ENCODE assay signal across 20 cellular contexts in genomic region chr20:24808616-24809015, GRCh38.
DNase-seq lines count a peak whose midpoint lies in the region; ATAC-seq and TF ChIP-seq lines count a peak whose summit lies in the region.
"Had no signal": no experiment of that assay in that cellular context is flagged by ENCODE, and none has a peak within 500 bp of the region (broad histone marks: within the 10 kb centered on the region; RNA-seq: fewer than 3 reads in every experiment).

No MANE protein-coding gene starts in this region.

- peak overlapping the region; percentile 48 to 85 for H3K27ac Mint-ChIP-seq in stimulated activated naive CD8-positive, alpha-beta T cell treated with anti-CD3 and anti-CD28 coated beads, Interleukin-15, amount 100 ng/mL, for 72 hours
- 0 out of 2 replicates have a peak overlapping the region, but pooled peaks have one; percentile 46 for H3K27ac Mint-ChIP-seq in WTC11
- H3K27ac Mint-ChIP-seq in natural killer cell = peak overlapping the region in 1 of 2 donors; percentile 75

- no peaks in the 10 kb centered on the region for H3K27me3 Mint-ChIP-seq in stimulated activated naive CD8-positive, alpha-beta T cell treated with anti-CD3 and anti-CD28 coated beads, Interleukin-15, amount 100 ng/mL, for 72 hours
- H3K27me3 Mint-ChIP-seq in WTC11 (ENCODE audit: low read depth) = no peaks in the 10 kb centered on the region
- H3K27me3 Mint-ChIP-seq in natural killer cell (ENCODE audit: low read depth in 2 of 2) = no peaks in the 10 kb centered on the region

- CTCF ChIA-PET in WTC11 (lab: Charles Lee) = no interaction called here

- POLR2A ChIA-PET in WTC11 (lab: Charles Lee) = no interaction called here

- H3K4me3 ChIP-seq in coronary artery = no peak overlapping the region

- H3K36me3 Mint-ChIP-seq in WTC11 = no peaks in the 10 kb centered on the region
- no peaks in the 10 kb centered on the region for H3K36me3 Mint-ChIP-seq in natural killer cell
- H3K36me3 Mint-ChIP-seq: CD14-positive monocyte had no signal

- H3K4me3 Mint-ChIP-seq in stimulated activated naive CD8-positive, alpha-beta T cell treated with anti-CD3 and anti-CD28 coated beads, Interleukin-15, amount 100 ng/mL, for 72 hours = peak overlapping the region in 1 of 2 donors; percentile 7
- no peak overlapping the region for H3K4me3 Mint-ChIP-seq in WTC11
- no peak overlapping the region for H3K4me3 Mint-ChIP-seq in natural killer cell
- H3K4me3 Mint-ChIP-seq: CD14-positive monocyte had no signal

- no peaks in the 10 kb centered on the region for H3K9me3 Mint-ChIP-seq in stimulated activated naive CD8-positive, alpha-beta T cell treated with anti-CD3 and anti-CD28 coated beads, Interleukin-15, amount 100 ng/mL, for 72 hours
- H3K9me3 Mint-ChIP-seq in WTC11 = peaks cover 3% of the 10 kb centered on the region; the same call in 1 of the 2 replicates
- H3K9me3 Mint-ChIP-seq in natural killer cell = no peaks in the 10 kb centered on the region

- no peak for ATAC-seq in stimulated activated naive CD8-positive, alpha-beta T cell treated with anti-CD3 and anti-CD28 coated beads, Interleukin-15, amount 100 ng/mL, for 72 hours
- no peak for ATAC-seq in stimulated activated naive CD8-positive, alpha-beta T cell treated with anti-CD3 and anti-CD28 coated beads, Interleukin-15, Interleukin-2, amounts not matched to agents 100 U/mL and 50 U/mL, for 24 hours
- ATAC-seq in WTC11 (no peak), natural killer cell (peak; percentile 43 to 79 (median 55)), HG03039 (IDR thresholded peaks at IDR 0.05; ENCODE audit: unreplicated experiment) (no peak)
- ATAC-seq: HCT116, PC-3 had no signal

- no peak for TF ChIP-seq CTCF in WTC11 (IDR thresholded peaks at IDR 0.05)
- no peak for TF ChIP-seq CTCF in natural killer cell (IDR thresholded peaks at IDR 0.05)
- TF ChIP-seq CTCF in coronary artery (IDR thresholded peaks at IDR 0.05) = no peak

- no peak for DNase-seq in stimulated activated naive CD8-positive, alpha-beta T cell treated with anti-CD3 and anti-CD28 coated beads, Interleukin-15, amount 100 ng/mL, for 72 hours
- no peak for DNase-seq in stimulated activated naive CD8-positive, alpha-beta T cell treated with anti-CD3 and anti-CD28 coated beads, Interleukin-15, Interleukin-2, amounts not matched to agents 100 U/mL and 50 U/mL, for 24 hours
- DNase-seq in WTC11 (ENCODE audit: low spot score) (no peak), natural killer cell (no peak), AG08396 (ENCODE audit: low spot score) (no peak), CD1c-positive myeloid dendritic cell (ENCODE audit: extremely low spot score) (no peak), coronary artery (ENCODE audit: low spot score) (no peak)
- DNase-seq: Caco-2, GF-D8, GOT3, NCI-H1417, NCI-H187 treated with DMSO at 0.1 percent for 48 hours, NCI-H226, NCI-H524, PC-3 had no signal

- H3K27ac ChIP-seq in coronary artery = no peak overlapping the region
- H3K27ac ChIP-seq: KMS-11, RWPE1 had no signal

- intact Hi-C loops in natural killer cell (cut with micrococcal nuclease) = no loop called here

- peaks cover 9% of the 10 kb centered on the region for H3K4me1 Mint-ChIP-seq in stimulated activated naive CD8-positive, alpha-beta T cell treated with anti-CD3 and anti-CD28 coated beads, Interleukin-15, amount 100 ng/mL, for 72 hours
- H3K4me1 Mint-ChIP-seq in WTC11 (no peaks in the 10 kb centered on the region), natural killer cell (peaks cover 9 to 12% of the 10 kb centered on the region in 2 donors)
- H3K4me1 Mint-ChIP-seq: CD14-positive monocyte had no signal

TF ChIP-seq in WTC11, 78 proteins besides CTCF, POLR2A, EP300 and RAD21:
- TF ChIP-seq FOXK1 (CRISPR knock-in tag; IDR thresholded peaks at IDR 0.05) (no peak), ZNF317 (CRISPR knock-in tag; IDR thresholded peaks at IDR 0.05; ENCODE audit: borderline replicate concordance, low read depth) (no peak), ZNF423 (CRISPR knock-in tag; IDR thresholded peaks at IDR 0.05) (no peak), ATF1 (CRISPR knock-in tag; IDR thresholded peaks at IDR 0.05) (no peak), RELA (CRISPR knock-in tag; IDR thresholded peaks at IDR 0.05; ENCODE audit: borderline replicate concordance) (no peak), ATF3 (CRISPR knock-in tag; conservative IDR thresholded peaks at IDR 0.05) (no peak), ZBTB43 (CRISPR knock-in tag; IDR thresholded peaks at IDR 0.05) (no peak), ERG (CRISPR knock-in tag; IDR thresholded peaks at IDR 0.05) (no peak), NR1H2 (CRISPR knock-in tag; IDR thresholded peaks at IDR 0.05) (no peak), ZNF121 (CRISPR knock-in tag; IDR thresholded peaks at IDR 0.05) (no peak), STAT6 (CRISPR knock-in tag; conservative IDR thresholded peaks at IDR 0.05; ENCODE audit: low read depth) (no peak), NFYB (CRISPR knock-in tag; conservative IDR thresholded peaks at IDR 0.05; ENCODE audit: low read depth) (no peak), FOXP4 (CRISPR knock-in tag; IDR thresholded peaks at IDR 0.05) (no peak), HMGA2 (CRISPR knock-in tag; IDR thresholded peaks at IDR 0.05) (no peak)

Comparison
In these comparisons a context has a peak if more than half of its experiments do, and no peak if none do; other contexts are left out.
1. ATAC-seq: peak in natural killer cell (3 of 3); none in stimulated activated naive CD8-positive, alpha-beta T cell treated with anti-CD3 and anti-CD28 coated beads, Interleukin-15, amount 100 ng/mL, for 72 hours (single experiment), stimulated activated naive CD8-positive, alpha-beta T cell treated with anti-CD3 and anti-CD28 coated beads, Interleukin-15, Interleukin-2, amounts not matched to agents 100 U/mL and 50 U/mL, for 24 hours (single experiment), WTC11 (single experiment) and HG03039 (single experiment).